ENCODE assay signal across 8 cellular contexts in genomic region chr5:57174128-57174849, GRCh38. TPM values are rescaled to one million over a fixed set of nuclear protein-coding genes. Genes with fewer than 3 reads are reported as not detected.
A peak's percentile ranks its signal among the peaks of the same experiment; 100 is the strongest.
DNase-seq lines count a peak whose midpoint lies in the region; ATAC-seq and TF ChIP-seq lines count a peak whose summit lies in the region.

No MANE protein-coding gene starts in this region.

- no peaks in the 10 kb centered on the region for H3K9me3 Mint-ChIP-seq in stimulated activated naive CD8-positive, alpha-beta T cell treated with anti-CD3 and anti-CD28 coated beads, Interleukin-15, amount 100 ng/mL, for 72 hours

- H4K20me1 ChIP-seq in SU-DHL-6 (ENCODE audit: low read depth, low read length): peaks cover 33% of the 10 kb centered on the region

- intact Hi-C loops in lower leg skin (cut with DNase I; ENCODE audit: low total_unique reads): loop anchor here (10.0 kb wide), 1 partner anchor 359 kb away; the partner anchor contains the start of gene MAP3K1

- TF ChIP-seq CTCF in SU-DHL-6 (IDR thresholded peaks at IDR 0.05; ENCODE audit: insufficient read depth, low read length, poor library complexity, severe bottlenecking): no peak
- no peak for TF ChIP-seq CTCF in lower leg skin (IDR thresholded peaks at IDR 0.05)

- peaks cover 54% of the 10 kb centered on the region for H3K79me2 ChIP-seq in SU-DHL-6 (ENCODE audit: insufficient read depth, low read length)

- no peaks in the 10 kb centered on the region for H3K9me2 ChIP-seq in SU-DHL-6 (replicated peaks; ENCODE audit: insufficient read depth, low read length)

- no peak for TF ChIP-seq POLR2A in lower leg skin (IDR thresholded peaks at IDR 0.05)

- peaks cover 48% of the 10 kb centered on the region for H3F3A ChIP-seq in SU-DHL-6 (ENCODE audit: insufficient read depth)

- no peak for ATAC-seq in activated CD4-positive, CD25-positive, alpha-beta regulatory T cell treated with anti-CD3 and anti-CD28 coated beads, Interleukin-2, amount 50 U/mL, for 24 hours
- ATAC-seq in HG03025 (IDR thresholded peaks at IDR 0.05; ENCODE audit: low FRiP score, unreplicated experiment): peak; percentile 4
- ATAC-seq in stimulated activated naive CD8-positive, alpha-beta T cell treated with anti-CD3 and anti-CD28 coated beads, Interleukin-15, amount 100 ng/mL, for 72 hours: peak; percentile 28

- H3K27ac ChIP-seq in SU-DHL-6 (ENCODE audit: low read depth, low read length): peak overlapping the region; percentile 91
- peak overlapping the region; percentile 100 for H3K27ac ChIP-seq in cingulate gyrus (ENCODE audit: low read depth, low read length)

- H3K27ac Mint-ChIP-seq in stimulated activated naive CD8-positive, alpha-beta T cell treated with anti-CD3 and anti-CD28 coated beads, Interleukin-15, amount 100 ng/mL, for 72 hours: peak overlapping the region; percentile 98 to 99

- H3K4me3 ChIP-seq in SU-DHL-6 (ENCODE audit: insufficient read depth, low read length, poor library complexity, severe bottlenecking): peak overlapping the region; percentile 92
- H3K4me3 ChIP-seq in lower leg skin (ENCODE audit: low read depth, poor library complexity, severe bottlenecking): peak overlapping the region; percentile 99

- H3K4me3 Mint-ChIP-seq in stimulated activated naive CD8-positive, alpha-beta T cell treated with anti-CD3 and anti-CD28 coated beads, Interleukin-15, amount 100 ng/mL, for 72 hours: peak overlapping the region; percentile 93 to 97

- peak in 3 of 4 experiments; percentile 21 to 61 (median 32) for DNase-seq in activated CD4-positive, CD25-positive, alpha-beta regulatory T cell (lab: John Stamatoyannopoulos, UW)
- DNase-seq in lower leg skin (ENCODE audit: low spot score in 2 of 2) (peak; percentile 28 to 90), mesenteric fat pad (ENCODE audit: low spot score) (no peak)
- DNase-seq in stimulated activated naive CD8-positive, alpha-beta T cell treated with anti-CD3 and anti-CD28 coated beads, Interleukin-15, amount 100 ng/mL, for 72 hours: peak in 1 of 2 donors; percentile 54

- no peaks in the 10 kb centered on the region for H3K27me3 Mint-ChIP-seq in stimulated activated naive CD8-positive, alpha-beta T cell treated with anti-CD3 and anti-CD28 coated beads, Interleukin-15, amount 100 ng/mL, for 72 hours

- H3K27me3 ChIP-seq in SU-DHL-6 (ENCODE audit: low read length): no peaks in the 10 kb centered on the region

- H3K4me1 Mint-ChIP-seq in stimulated activated naive CD8-positive, alpha-beta T cell treated with anti-CD3 and anti-CD28 coated beads, Interleukin-15, amount 100 ng/mL, for 72 hours: peaks cover 27% of the 10 kb centered on the region

- WGBS in lower leg skin, 2 donors: 0% methylated on average over 47 of the region's 47 CpGs

- peak overlapping the region; percentile 90 for H3K9ac ChIP-seq in SU-DHL-6 (ENCODE audit: low read length)

- peaks cover 21% of the 10 kb centered on the region for H3K36me3 ChIP-seq in SU-DHL-6 (ENCODE audit: low read length)

- no peaks in the 10 kb centered on the region for H3K9me3 ChIP-seq in SU-DHL-6 (ENCODE audit: insufficient read depth, low read length)

- peak overlapping the region; percentile 95 for H2AFZ ChIP-seq in SU-DHL-6 (ENCODE audit: low read depth, low read length, severe bottlenecking)

- H3K4me2 ChIP-seq in SU-DHL-6 (ENCODE audit: low read depth, low read length, poor library complexity, severe bottlenecking): peak overlapping the region; percentile 97

RNA-seq across cellular contexts. Expression of gene GPBP1, which starts 0.4 kb away (rescaled TPM):
- total RNA-seq in lower leg skin (10 to 100 TPM; 40.1 to 58.6 (median 52.7) TPM), mesenteric fat pad (52.8 TPM)

Comparison
In these comparisons a context has a peak if more than half of its experiments do, and no peak if none do; other contexts are left out.
1. ATAC-seq: peak in HG03025 (single experiment) and stimulated activated naive CD8-positive, alpha-beta T cell treated with anti-CD3 and anti-CD28 coated beads, Interleukin-15, amount 100 ng/mL, for 72 hours (single experiment); none in activated CD4-positive, CD25-positive, alpha-beta regulatory T cell treated with anti-CD3 and anti-CD28 coated beads, Interleukin-2, amount 50 U/mL, for 24 hours (0 of 2).